In the genomic region with DNA sequence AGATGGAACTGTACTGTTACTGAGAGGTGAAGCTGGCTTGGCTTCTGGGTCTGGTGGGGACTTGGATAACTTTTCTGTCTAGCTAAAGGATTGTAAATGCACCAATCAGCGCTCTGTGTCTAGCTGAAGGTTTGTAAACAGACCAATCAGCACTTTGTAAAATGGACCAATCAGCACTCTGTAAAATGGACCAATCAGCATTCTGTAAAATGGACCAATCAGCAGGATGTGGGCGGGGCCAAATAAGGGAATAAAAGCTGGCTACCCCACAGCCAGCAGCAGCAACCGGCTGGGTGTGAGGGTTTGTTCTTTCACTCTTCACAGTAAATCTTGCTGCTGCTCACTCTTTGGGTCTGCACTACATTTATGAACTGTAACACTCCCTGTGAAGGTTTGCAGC, we compare ENCODE assay signal across 3 cellular contexts.
TF ChIP-seq lines count a peak whose summit lies in the region.

No MANE protein-coding gene starts in this region.

TF ChIP-seq in A549, 52 proteins besides CTCF, POLR2A, EP300 and RAD21:
- TF ChIP-seq MAFK (IDR thresholded peaks at IDR 0.05; ENCODE audit: partially characterized antibody), result peak; percentile 68
TF ChIP-seq in A549: peak in this region for 1; not testable (repeated sequence) for 51.

TF ChIP-seq in K562, 482 proteins besides CTCF, POLR2A, EP300 and RAD21:
- peak; percentile 59; the same call in 1 of the 2 replicates for TF ChIP-seq MAFG (tag; conservative IDR thresholded peaks at IDR 0.05)
- TF ChIP-seq NFYB (IDR thresholded peaks at IDR 0.05; ENCODE audit: extremely low read depth, insufficient read length), result peak; percentile 67
- peak; percentile 87 for TF ChIP-seq ZNF316 (IDR thresholded peaks at IDR 0.05)
- TF ChIP-seq C11orf30 (IDR thresholded peaks at IDR 0.05; ENCODE audit: low read depth), result peak; percentile 63

TF ChIP-seq in HepG2, 621 proteins besides CTCF, POLR2A, EP300 and RAD21:
- TF ChIP-seq NFYB (CRISPR knock-in tag; IDR thresholded peaks at IDR 0.05), result peak; percentile 40; the same call in 1 of the 2 replicates
- TF ChIP-seq NFYC (CRISPR knock-in tag; IDR thresholded peaks at IDR 0.05), result 0 out of 2 replicates have a peak, but pooled peaks have one; percentile 11
- TF ChIP-seq MAFK (conservative IDR thresholded peaks at IDR 0.05 in 1 of 2, IDR thresholded peaks at IDR 0.05 in 1 of 2; ENCODE audit: low read length in 2 of 2), result peak in 1 of 2 experiments; percentile 31; a peak in 2 of 4 replicates
- TF ChIP-seq MAFF (IDR thresholded peaks at IDR 0.05; ENCODE audit: low read depth, low read length), result peak; percentile 22; the same call in 1 of the 2 replicates
